ENCODE assay signal across 8 cellular contexts in the genomic region with DNA sequence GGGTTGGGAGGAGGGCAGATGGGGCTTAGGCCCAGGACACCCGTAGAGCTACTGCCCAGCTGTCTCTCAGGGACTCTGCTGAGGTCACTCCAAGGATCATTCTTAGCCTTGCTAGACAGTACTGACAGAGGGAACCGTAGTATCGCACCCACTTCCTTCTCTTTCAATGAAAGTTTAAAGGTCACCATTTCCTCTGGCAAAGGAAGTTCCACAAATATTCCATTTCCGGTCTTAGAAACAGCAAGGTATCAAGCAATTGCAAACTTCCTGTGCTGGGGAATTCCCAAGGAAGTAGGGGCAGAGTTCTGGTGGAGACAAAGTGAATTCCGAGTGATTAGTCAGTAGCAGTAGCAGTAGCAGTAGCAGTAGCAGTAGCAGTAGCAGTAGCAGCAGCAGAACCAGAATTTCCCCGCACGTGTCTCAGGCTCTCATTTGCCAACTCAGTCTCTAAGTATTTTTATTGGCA. TPM values are rescaled to one million over a fixed set of nuclear protein-coding genes. Genes with fewer than 3 reads are reported as not detected.
DNase-seq lines count a peak whose midpoint lies in the region; ATAC-seq and TF ChIP-seq lines count a peak whose summit lies in the region.

No MANE protein-coding gene starts in this region.

- H3K36me3 ChIP-seq in lower lobe of right lung: no peaks in the 10 kb centered on the region

- peaks cover 26% of the 10 kb centered on the region for H3K4me1 ChIP-seq in lower lobe of right lung

- H3K9me3 ChIP-seq in lower lobe of right lung: no peaks in the 10 kb centered on the region

- TF ChIP-seq CTCF in lower lobe of right lung (IDR thresholded peaks at IDR 0.05): no peak

- no peak overlapping the region for H3K4me3 ChIP-seq in lower lobe of right lung

- peak overlapping the region; percentile 40 for H3K27ac ChIP-seq in lower lobe of right lung

- ATAC-seq in HG03095 (IDR thresholded peaks at IDR 0.05; ENCODE audit: unreplicated experiment) (peak; percentile 48), lower lobe of right lung (peak; percentile 71 to 77), HG03520 (IDR thresholded peaks at IDR 0.05; ENCODE audit: unreplicated experiment) (no peak), HG03469 (IDR thresholded peaks at IDR 0.05; ENCODE audit: unreplicated experiment) (no peak)

- intact Hi-C loops in lower lobe of right lung (cut with DNase I): no loop called here

- no peaks in the 10 kb centered on the region for H3K27me3 ChIP-seq in lower lobe of right lung (ENCODE audit: low read depth)

- DNase-seq in AG20443 (ENCODE audit: low spot score) (peak; percentile 52), amniotic epithelial cell (ENCODE audit: low read depth) (peak; percentile 81), lower lobe of right lung (no peak), dedifferentiated amniotic fluid mesenchymal stem cell (ENCODE audit: extremely low spot score) (no peak), occipital lobe (lab: John Stamatoyannopoulos, UW) (no peak)

RNA-seq across cellular contexts. Expression of a gene that starts 24.7 kb away (rescaled TPM):
- 17.5 TPM for total RNA-seq in lower lobe of right lung
- 0.78 TPM for total RNA-seq in occipital lobe

RNA-seq across cellular contexts. Expression of a gene that starts 27.6 kb away (rescaled TPM):
- total RNA-seq in lower lobe of right lung (2.1 TPM), occipital lobe (not detected)

RNA-seq across cellular contexts. Expression of a gene that starts 47.5 kb away (rescaled TPM):
- total RNA-seq in lower lobe of right lung (1.3 TPM), occipital lobe (2.2 TPM)

Comparison
In these comparisons a context has a peak if more than half of its experiments do, and no peak if none do; other contexts are left out.
1. DNase-seq: peak in AG20443 (single experiment) and amniotic epithelial cell (single experiment); none in lower lobe of right lung (single experiment), dedifferentiated amniotic fluid mesenchymal stem cell (single experiment) and occipital lobe (single experiment).
2. ATAC-seq: peak in HG03095 (single experiment) and lower lobe of right lung (2 of 2); none in HG03520 (single experiment) and HG03469 (single experiment).
3. RNA of a gene that starts 24.7 kb away (total RNA-seq): 17.5 TPM in lower lobe of right lung (single experiment); 0.78 TPM in occipital lobe (single experiment); every median in the first group is over 10 times any median in the second.